ENCODE assay signal across 9 cellular contexts in genomic region chr19:4971816-4972495, GRCh38. TPM values are rescaled to one million over a fixed set of nuclear protein-coding genes. Genes with fewer than 3 reads are reported as not detected.
DNase-seq lines count a peak whose midpoint lies in the region; ATAC-seq, FAIRE-seq and TF ChIP-seq lines count a peak whose summit lies in the region.
"Had no signal": no experiment of that assay in that cellular context is flagged by ENCODE, and none has a peak within 500 bp of the region (broad histone marks: within the 10 kb centered on the region; RNA-seq: fewer than 3 reads in every experiment).

No MANE protein-coding gene starts in this region.

- H3K79me2 ChIP-seq in MM.1S (ENCODE audit: low read length) (peaks cover 73% of the 10 kb centered on the region), H1 (ENCODE audit: control insufficient read depth in 1 of 2, insufficient read depth in 2 of 2, low read length in 2 of 2) (peaks cover 10 to 57% of the 10 kb centered on the region in 2 experiments; a peak in 3 of 4 replicates)

- peaks cover 14% of the 10 kb centered on the region for H3F3A ChIP-seq in MM.1S (ENCODE audit: insufficient read depth, low read length)

- H3K9me2 ChIP-seq in MM.1S (replicated peaks; ENCODE audit: insufficient read depth, low read length) = no peaks in the 10 kb centered on the region

- H2BK20ac ChIP-seq in H1 (ENCODE audit: low read length) = no peak overlapping the region

- H2AK5ac ChIP-seq in H1 (ENCODE audit: low read depth, low read length) = no peak overlapping the region

- CTCF ChIA-PET in H1 (lab: Charles Lee; ENCODE audit: partially characterized antibody) = interaction anchor here (0.5 to 5.7 kb wide), 10 partner anchors 8 to 372 kb away, joined by 3 to 38 read pairs (median 6); no protein-coding TSS in a partner anchor

- no peak overlapping the region for H3K18ac ChIP-seq in H1 (ENCODE audit: extremely low read depth, low read length)

- H2BK5ac ChIP-seq in H1 (ENCODE audit: low read depth, low read length) = peak overlapping the region; percentile 58; the same call in 1 of the 2 replicates

- no peak overlapping the region for H3K56ac ChIP-seq in H1 (replicated peaks; ENCODE audit: insufficient read length, low read depth, low read length)

- H3K27me3 Mint-ChIP-seq in CD14-positive monocyte (ENCODE audit: low read depth in 3 of 3) = peaks cover 0 to 7% (median 0%) of the 10 kb centered on the region in 3 donors

- H3K27ac ChIP-seq in MM.1S (ENCODE audit: low read length) = no peak overlapping the region
- no peak overlapping the region for H3K27ac ChIP-seq in H1 (ENCODE audit: low read depth, low read length)
- peak overlapping the region; percentile 97 for H3K27ac ChIP-seq in neutrophil

- H3K23me2 ChIP-seq in H1 (ENCODE audit: low read depth, low read length) = peaks cover 11% of the 10 kb centered on the region; the same call in 1 of the 2 replicates

- TF ChIP-seq EP300 in H1 (IDR thresholded peaks at IDR 0.05; ENCODE audit: borderline replicate concordance in 1 of 2, low read depth in 2 of 2, low read length in 2 of 2) = no peak

- H3K27ac Mint-ChIP-seq in CD14-positive monocyte = peak overlapping the region in 5 of 7 donors; percentile 20 to 95 (median 85)

- H3K4me2 ChIP-seq in MM.1S (ENCODE audit: low read depth, low read length) = peak overlapping the region; percentile 92; the same call in 1 of the 2 replicates
- H3K4me2 ChIP-seq in H1 (ENCODE audit: insufficient read depth in 1 of 2, low read depth in 2 of 2, low read length in 2 of 2) = peak overlapping the region; percentile 79 to 98

- H3K4me1 Mint-ChIP-seq in CD14-positive monocyte = peaks cover 69% of the 10 kb centered on the region

- no peak overlapping the region for H3K4me3 ChIP-seq in MM.1S (ENCODE audit: low read length)
- peak overlapping the region in 2 of 4 experiments; percentile 50 to 67; a peak in 2 of 8 replicates for H3K4me3 ChIP-seq in H1 (ENCODE audit: extremely low read depth in 1 of 4, insufficient read depth in 2 of 4, low read depth in 3 of 4, low read length in 4 of 4)
- peak overlapping the region; percentile 76 to 98 for H3K4me3 ChIP-seq in neutrophil (ENCODE audit: low read depth in 1 of 2, low read length in 1 of 2)
- H3K4me3 ChIP-seq: mucosa of descending colon had no signal

- H4K20me1 ChIP-seq in MM.1S (ENCODE audit: insufficient read depth, low read length) (peaks cover 22% of the 10 kb centered on the region), H1 (replicated peaks in 1 of 2; ENCODE audit: control insufficient read depth in 1 of 2, insufficient read depth in 2 of 2, low read length in 2 of 2) (peaks cover 11 to 19% of the 10 kb centered on the region in 2 experiments)

- H3K79me1 ChIP-seq in H1 (ENCODE audit: low read depth, low read length) = peaks cover 18% of the 10 kb centered on the region

- no peak overlapping the region for H4K5ac ChIP-seq in H1 (ENCODE audit: insufficient read length, low read depth, low read length)

- H3K4ac ChIP-seq in H1 (replicated peaks; ENCODE audit: insufficient read length, low read depth, low read length) = no peak overlapping the region

- TF ChIP-seq POLR2A in H1 (IDR thresholded peaks at IDR 0.05; ENCODE audit: control extremely low read depth in 1 of 2, low read depth in 2 of 2, low read length in 2 of 2) = no peak

- H3K36me3 ChIP-seq in MM.1S (replicated peaks; ENCODE audit: insufficient read depth, low read length) = peaks cover 6% of the 10 kb centered on the region; the same call in 1 of the 2 replicates
- peaks cover 0 to 4% (median 0%) of the 10 kb centered on the region in 4 experiments; a peak in 1 of 8 replicates for H3K36me3 ChIP-seq in H1 (ENCODE audit: control insufficient read depth in 2 of 4, insufficient read depth in 4 of 4, low read length in 3 of 4)
- no peaks in the 10 kb centered on the region for H3K36me3 ChIP-seq in neutrophil

- intact Hi-C loops in CD14-positive monocyte (cut with micrococcal nuclease) = loop anchor here in 1 of 2 donors (10.0 kb wide), 2 partner anchors 57 to 97 kb away; no protein-coding TSS in a partner anchor

- H3K4me3 Mint-ChIP-seq in CD14-positive monocyte = peak overlapping the region; percentile 91 to 95

- H3K9me3 ChIP-seq in MM.1S (replicated peaks; ENCODE audit: insufficient read depth, low read length) (no peaks in the 10 kb centered on the region), H1 (ENCODE audit: insufficient read depth in 2 of 2, low read depth in 1 of 2, low read length in 1 of 2) (no peaks in the 10 kb centered on the region), neutrophil (no peaks in the 10 kb centered on the region)
- H3K9me3 ChIP-seq: mucosa of descending colon had no signal

- TF ChIP-seq CTCF in CD14-positive monocyte (IDR thresholded peaks at IDR 0.05) = no peak
- no peak for TF ChIP-seq CTCF in MM.1S (IDR thresholded peaks at IDR 0.05; ENCODE audit: low read length)
- TF ChIP-seq CTCF in H1 (IDR thresholded peaks at IDR 0.05; ENCODE audit: control extremely low read depth in 1 of 3, insufficient read depth in 1 of 3, low read depth in 1 of 3, low read length in 3 of 3) = no peak
- no peak for TF ChIP-seq CTCF in neutrophil (IDR thresholded peaks at IDR 0.05)
- TF ChIP-seq CTCF in omental fat pad (IDR thresholded peaks at IDR 0.05) = no peak

- peaks cover 10 to 14% of the 10 kb centered on the region in 2 donors for H3K36me3 Mint-ChIP-seq in CD14-positive monocyte

- no peak overlapping the region for H2BK120ac ChIP-seq in H1 (replicated peaks; ENCODE audit: low read depth, low read length)

- TF ChIP-seq RAD21 in H1 (IDR thresholded peaks at IDR 0.05 in 1 of 2, conservative IDR thresholded peaks at IDR 0.05 in 1 of 2; ENCODE audit: low read depth in 2 of 2, low read length in 2 of 2) = no peak

- peak overlapping the region; percentile 71; the same call in 1 of the 2 replicates for H4K8ac ChIP-seq in H1 (ENCODE audit: extremely low read depth, insufficient read depth, low read length)

- H3K4me1 ChIP-seq in MM.1S (ENCODE audit: low read length) = peaks cover 4% of the 10 kb centered on the region; the same call in 1 of the 2 replicates
- peaks cover 3 to 19% (median 16%) of the 10 kb centered on the region in 4 experiments for H3K4me1 ChIP-seq in H1 (replicated peaks in 1 of 4; ENCODE audit: control insufficient read depth in 3 of 4, insufficient read depth in 4 of 4, low read length in 3 of 4)
- peaks cover 75 to 83% of the 10 kb centered on the region in 2 experiments for H3K4me1 ChIP-seq in neutrophil (ENCODE audit: control insufficient read depth in 1 of 2, insufficient read depth in 1 of 2, low read depth in 1 of 2, low read length in 1 of 2)

- no peak overlapping the region for H4K91ac ChIP-seq in H1 (replicated peaks; ENCODE audit: insufficient read length, low read length)

- no peak overlapping the region for H3K23ac ChIP-seq in H1 (ENCODE audit: insufficient read length)

- H3K27me3 ChIP-seq in MM.1S (replicated peaks; ENCODE audit: insufficient read depth, low read length) (no peaks in the 10 kb centered on the region), H1 (replicated peaks in 1 of 4; ENCODE audit: control insufficient read depth in 3 of 4, extremely low read depth in 1 of 4, insufficient read depth in 3 of 4, low read length in 3 of 4) (peaks cover 0 to 5% (median 0%) of the 10 kb centered on the region in 4 experiments; a peak in 2 of 7 replicates), neutrophil (no peaks in the 10 kb centered on the region)

- DNase-seq in CD14-positive monocyte (ENCODE audit: low spot score) (no peak), MM.1S (no peak), H1 (ENCODE audit: low read depth in 1 of 2, low spot score in 2 of 2) (no peak), DMS 273 (lab: John Stamatoyannopoulos, UW; ENCODE audit: unreplicated experiment) (no peak), inferior parietal cortex (ENCODE audit: extremely low spot score) (no peak), DMS53 (lab: John Stamatoyannopoulos, UW) (no peak), omental fat pad (ENCODE audit: low spot score) (no peak)

- peaks cover 0 to 2% (median 0%) of the 10 kb centered on the region in 7 donors for H3K9me3 Mint-ChIP-seq in CD14-positive monocyte

- H3K9ac ChIP-seq in MM.1S (ENCODE audit: low read length) (no peak overlapping the region), H1 (replicated peaks in 1 of 4; ENCODE audit: extremely low read depth in 1 of 4, low read depth in 3 of 4, low read length in 3 of 4) (no peak overlapping the region; a peak in 2 of 7 replicates)

- H2AFZ ChIP-seq in MM.1S (ENCODE audit: low read length) (no peak overlapping the region), H1 (ENCODE audit: low read length) (no peak overlapping the region)

- no peak for ATAC-seq in omental fat pad (ENCODE audit: low FRiP score)

- H3K14ac ChIP-seq in H1 (ENCODE audit: insufficient read length) = no peak overlapping the region

- no peak overlapping the region for H2BK15ac ChIP-seq in H1 (ENCODE audit: low read length)

- POLR2A ChIA-PET in H1 (lab: Charles Lee; ENCODE audit: partially characterized antibody) = interaction anchor here (0.9 to 1.4 kb wide), 4 partner anchors 9 to 24 kb away, joined by 3 to 6 read pairs (median 4); no protein-coding TSS in a partner anchor

- no peak overlapping the region for H2BK12ac ChIP-seq in H1 (ENCODE audit: low read depth, low read length)

- WGBS in H1 (ENCODE audit: extremely low coverage in 1 of 2, insufficient coverage in 1 of 2, insufficient read length in 1 of 2, insufficient replicate concordance in 2 of 2, low coverage in 1 of 2, low lambda C conversion rate in 2 of 2, missing lambda C conversion rate in 1 of 2), 2 experiments = 90% methylated on average over 16 of the region's 19 CpGs; no CpG with 5 or more reads in 1 of the 2 experiments

- FAIRE-seq in H1 (lab: Jason Lieb, UNC) = no peak

TF ChIP-seq in H1, 55 proteins besides CTCF, POLR2A, EP300 and RAD21:
- TF ChIP-seq POU5F1 (IDR thresholded peaks at IDR 0.05; ENCODE audit: low read depth, low read length) (no peak), CHD2 (IDR thresholded peaks at IDR 0.05; ENCODE audit: low read length) (no peak), PHF8 (conservative IDR thresholded peaks at IDR 0.05; ENCODE audit: low read depth, low read length) (no peak), EGR1 (IDR thresholded peaks at IDR 0.05; ENCODE audit: borderline replicate concordance, low read depth, low read length) (no peak)

RNA-seq across cellular contexts. Expression of gene KDM4B, which starts 3.0 kb away (rescaled TPM):
- polyA plus RNA-seq in CD14-positive monocyte (10 to 100 TPM in 1 of 2 donors, 1 to 10 TPM in 1; 6.4 to 12.7 TPM), H1 (2011; rRNA removed) (12.0 and 21.1 TPM in 2 replicates)
- 31.9 and 32.8 TPM in 2 replicates for total RNA-seq in H1 (2021; fragmentation: NEBNext Ultra II Directional; extraction: Animal tissue kit (Norgen Biotek cat#: 25700))
- 16.6 TPM for polyA plus RNA-seq in H1 (2011; cell fraction: cytosol; rRNA removed)
- 36.4 TPM for polyA plus RNA-seq in H1 (2011; cell fraction: nucleus; rRNA removed)
- 15.0 to 22.8 TPM (median 19.6 TPM) in 4 replicates for polyA plus RNA-seq in H1 (2012, experiment 1 of 2)
- polyA plus RNA-seq in H1 (2012, experiment 2 of 2) = 17.0 TPM
- 13.3 TPM for polyA plus RNA-seq in H1 (2013, experiment 1 of 2)
- 12.3 TPM for polyA plus RNA-seq in H1 (2013, experiment 2 of 2)
- polyA minus RNA-seq in H1 (2011; rRNA and poly(A)+ RNA removed) = 18.7 and 23.6 TPM in 2 replicates
- polyA minus RNA-seq in H1 (2011; cell fraction: cytosol; rRNA and poly(A)+ RNA removed) = 26.2 TPM
- polyA minus RNA-seq in H1 (2011; cell fraction: nucleus; rRNA and poly(A)+ RNA removed) = 44.4 TPM
- 10 to 100 TPM; 16.3 to 38.3 (median 22.4) TPM for total RNA-seq in omental fat pad
